ENCODE assay signal across 24 cellular contexts in genomic region chr12:113726254-113726819, GRCh38.
DNase-seq lines count a peak whose midpoint lies in the region; ATAC-seq, FAIRE-seq and TF ChIP-seq lines count a peak whose summit lies in the region.
"Had no signal": no experiment of that assay in that cellular context is flagged by ENCODE, and none has a peak within 500 bp of the region (broad histone marks: within the 10 kb centered on the region; RNA-seq: fewer than 3 reads in every experiment).

No MANE protein-coding gene starts in this region.

- CTCF ChIA-PET in Caco-2 (lab: Charles Lee) (no interaction called here), H1 (lab: Charles Lee; ENCODE audit: partially characterized antibody) (no interaction called here)

- no peak overlapping the region for H4K8ac ChIP-seq in H1 (ENCODE audit: extremely low read depth, insufficient read depth, low read length)
- H4K8ac ChIP-seq in H9 (replicated peaks; ENCODE audit: insufficient read length, low read depth, low read length) = no peak overlapping the region

- POLR2A ChIA-PET in Caco-2 (lab: Charles Lee) = no interaction called here
- POLR2A ChIA-PET in H1 (lab: Charles Lee; ENCODE audit: partially characterized antibody) = no interaction called here

- no peak for FAIRE-seq in H1 (lab: Jason Lieb, UNC)
- FAIRE-seq: A549, GM12891, GM18507 had no signal

- no peak overlapping the region for H3K9ac ChIP-seq in H1 (replicated peaks in 1 of 4; ENCODE audit: extremely low read depth in 1 of 4, low read depth in 3 of 4, low read length in 3 of 4)
- H3K9ac ChIP-seq in H9 (ENCODE audit: extremely low read depth, insufficient read length, low read length) = no peak overlapping the region
- H3K9ac ChIP-seq: BLaER1 treated with 17β-estradiol and CSF1 and Interleukin-3, amounts not matched to agents 10 nM and 100 nM had no signal

- H2BK15ac ChIP-seq in H1 (ENCODE audit: low read length) = no peak overlapping the region
- no peak overlapping the region for H2BK15ac ChIP-seq in H9 (ENCODE audit: low read depth, low read length)

- no peak overlapping the region for H2BK5ac ChIP-seq in H1 (ENCODE audit: low read depth, low read length)
- no peak overlapping the region for H2BK5ac ChIP-seq in H9 (ENCODE audit: insufficient read length, low read length)

- DNase-seq in Caco-2 = no peak
- no peak for DNase-seq in HFFc6
- DNase-seq in SJSA1 (ENCODE audit: low read depth in 1 of 2, low spot score in 2 of 2) = no peak
- DNase-seq in H1 (ENCODE audit: low read depth in 1 of 2, low spot score in 2 of 2) = no peak
- no peak for DNase-seq in NCI-H2196 (lab: John Stamatoyannopoulos, UW; ENCODE audit: unreplicated experiment)
- no peak for DNase-seq in H9
- no peak for DNase-seq in lower lobe of right lung
- DNase-seq: 8988T; ACHN; AML-193; BE2C; Calu3; CD4-positive, alpha-beta T cell; CD8-positive, alpha-beta memory T cell; DMS79 treated with DMSO at 0.1 percent for 48 hours; GF-D8; GOT3; H7 had no signal

- H3K27ac Mint-ChIP-seq in Caco-2 (ENCODE audit: unreplicated experiment) = peak overlapping the region; percentile 69
- H3K27ac Mint-ChIP-seq in HFFc6 = peak overlapping the region; percentile 87; the same call in 1 of the 2 replicates
- no peak overlapping the region for H3K27ac Mint-ChIP-seq in H9
- H3K27ac Mint-ChIP-seq: CD4-positive, alpha-beta T cell; CD8-positive, alpha-beta memory T cell had no signal

- H3K9me3 ChIP-seq in Caco-2 = peaks cover 6% of the 10 kb centered on the region; the same call in 1 of the 2 replicates
- H3K9me3 ChIP-seq in SJSA1 (replicated peaks) = no peaks in the 10 kb centered on the region; the same call in 1 of the 2 replicates
- H3K9me3 ChIP-seq in H1 (ENCODE audit: insufficient read depth in 2 of 2, low read depth in 1 of 2, low read length in 1 of 2) = 0 out of 4 replicates have a peak, but pooled peaks cover 0 to 8% of the 10 kb centered on the region in 2 experiments
- H3K9me3 ChIP-seq in H9 (ENCODE audit: control insufficient read depth, low read depth, low read length) = no peaks in the 10 kb centered on the region
- H3K9me3 ChIP-seq in lower lobe of right lung = no peaks in the 10 kb centered on the region
- H3K9me3 ChIP-seq: BE2C had no signal

- H3K27ac ChIP-seq in SJSA1 = peak overlapping the region; percentile 86
- no peak overlapping the region for H3K27ac ChIP-seq in H1 (ENCODE audit: low read depth, low read length)
- no peak overlapping the region for H3K27ac ChIP-seq in H9 (ENCODE audit: insufficient read length, low read depth, low read length)
- no peak overlapping the region for H3K27ac ChIP-seq in lower lobe of right lung
- H3K27ac ChIP-seq: BLaER1 treated with 17β-estradiol and CSF1 and Interleukin-3, amounts not matched to agents 10 nM and 100 nM had no signal

- H3K4me3 ChIP-seq in Caco-2 (ENCODE audit: low read depth, low read length) (no peak overlapping the region), SJSA1 (no peak overlapping the region), H1 (ENCODE audit: extremely low read depth in 1 of 4, insufficient read depth in 2 of 4, low read depth in 3 of 4, low read length in 4 of 4) (no peak overlapping the region), lower lobe of right lung (no peak overlapping the region)
- H3K4me3 ChIP-seq: A549; BLaER1 treated with 17β-estradiol and CSF1 and Interleukin-3, amounts not matched to agents 10 nM and 100 nM had no signal

- no peaks in the 10 kb centered on the region for H4K20me1 ChIP-seq in H1 (replicated peaks in 1 of 2; ENCODE audit: control insufficient read depth in 1 of 2, insufficient read depth in 2 of 2, low read length in 2 of 2)
- no peaks in the 10 kb centered on the region for H4K20me1 ChIP-seq in H9 (ENCODE audit: control insufficient read depth, insufficient read depth, insufficient read length)

- TF ChIP-seq CTCF in Caco-2 (IDR thresholded peaks at IDR 0.05; ENCODE audit: insufficient read depth in 1 of 2, low read depth in 1 of 2, low read length in 1 of 2, severe bottlenecking in 1 of 2, unreplicated experiment in 1 of 2) = no peak
- TF ChIP-seq CTCF in HFFc6 (IDR thresholded peaks at IDR 0.05) = no peak
- TF ChIP-seq CTCF in H1 (IDR thresholded peaks at IDR 0.05; ENCODE audit: control extremely low read depth in 1 of 3, insufficient read depth in 1 of 3, low read depth in 1 of 3, low read length in 3 of 3) = no peak
- TF ChIP-seq CTCF in H9 (conservative IDR thresholded peaks at IDR 0.05) = no peak
- TF ChIP-seq CTCF in lower lobe of right lung (IDR thresholded peaks at IDR 0.05) = no peak

- H3K4me1 Mint-ChIP-seq in Caco-2 (ENCODE audit: low read depth, unreplicated experiment) (peaks cover 18% of the 10 kb centered on the region), HFFc6 (ENCODE audit: low read depth) (peaks cover 35% of the 10 kb centered on the region), H9 (peaks cover 4 to 5% of the 10 kb centered on the region in 2 experiments; a peak in 3 of 4 replicates)
- H3K4me1 Mint-ChIP-seq: CD14-positive monocyte; CD8-positive, alpha-beta memory T cell had no signal

- no peak overlapping the region for H4K5ac ChIP-seq in H1 (ENCODE audit: insufficient read length, low read depth, low read length)
- no peak overlapping the region for H4K5ac ChIP-seq in H9 (ENCODE audit: insufficient read length, low read depth, low read length)

- H3K4me1 ChIP-seq in Caco-2 = peaks cover 20% of the 10 kb centered on the region
- peaks cover 32% of the 10 kb centered on the region for H3K4me1 ChIP-seq in SJSA1 (replicated peaks)
- H3K4me1 ChIP-seq in H1 (replicated peaks in 1 of 4; ENCODE audit: control insufficient read depth in 3 of 4, insufficient read depth in 4 of 4, low read length in 3 of 4) = no peaks in the 10 kb centered on the region
- H3K4me1 ChIP-seq in H9 (ENCODE audit: insufficient read depth, low read length) = no peaks in the 10 kb centered on the region
- no peaks in the 10 kb centered on the region for H3K4me1 ChIP-seq in lower lobe of right lung
- H3K4me1 ChIP-seq: BE2C had no signal

- TF ChIP-seq EP300 in H1 (IDR thresholded peaks at IDR 0.05; ENCODE audit: borderline replicate concordance in 1 of 2, low read depth in 2 of 2, low read length in 2 of 2) = no peak

- H2AK5ac ChIP-seq in H1 (ENCODE audit: low read depth, low read length) (0 out of 2 replicates have a peak overlapping the region, but pooled peaks have one; percentile 26), H9 (ENCODE audit: insufficient read length, low read length) (no peak overlapping the region)

- H3K18ac ChIP-seq in H1 (ENCODE audit: extremely low read depth, low read length) (no peak overlapping the region), H9 (ENCODE audit: insufficient read length, low read depth, low read length) (no peak overlapping the region)

- H3K9me3 Mint-ChIP-seq in Caco-2 (ENCODE audit: unreplicated experiment) (peaks cover 10% of the 10 kb centered on the region), HFFc6 (no peaks in the 10 kb centered on the region), H9 (no peaks in the 10 kb centered on the region)

- no peak overlapping the region for H3K14ac ChIP-seq in H1 (ENCODE audit: insufficient read length)
- H3K14ac ChIP-seq in H9 (ENCODE audit: insufficient read depth, low read length) = no peak overlapping the region

- TF ChIP-seq RAD21 in H1 (IDR thresholded peaks at IDR 0.05 in 1 of 2, conservative IDR thresholded peaks at IDR 0.05 in 1 of 2; ENCODE audit: low read depth in 2 of 2, low read length in 2 of 2) = no peak

- TF ChIP-seq POLR2A in H1 (IDR thresholded peaks at IDR 0.05; ENCODE audit: control extremely low read depth in 1 of 2, low read depth in 2 of 2, low read length in 2 of 2) = no peak

- H3K56ac ChIP-seq in H1 (replicated peaks; ENCODE audit: insufficient read length, low read depth, low read length) (no peak overlapping the region), H9 (ENCODE audit: insufficient read length, low read depth, low read length) (no peak overlapping the region)

- no peak overlapping the region for H3T11ph ChIP-seq in H9 (ENCODE audit: low read length)

- peak overlapping the region; percentile 77; the same call in 1 of the 2 replicates for H2BK12ac ChIP-seq in H1 (ENCODE audit: low read depth, low read length)
- no peak overlapping the region for H2BK12ac ChIP-seq in H9 (ENCODE audit: insufficient read length, low read depth, low read length)

- H3K36me3 ChIP-seq in Caco-2 (ENCODE audit: control insufficient read depth, insufficient read depth, low read length) (no peaks in the 10 kb centered on the region), SJSA1 (no peaks in the 10 kb centered on the region), H1 (ENCODE audit: control insufficient read depth in 2 of 4, insufficient read depth in 4 of 4, low read length in 3 of 4) (no peaks in the 10 kb centered on the region), lower lobe of right lung (no peaks in the 10 kb centered on the region)
- H3K36me3 ChIP-seq: BE2C; BLaER1 treated with 17β-estradiol and CSF1 and Interleukin-3, amounts not matched to agents 10 nM and 100 nM had no signal

- H3K4me3 Mint-ChIP-seq in Caco-2 (ENCODE audit: unreplicated experiment) (no peak overlapping the region), HFFc6 (no peak overlapping the region), H9 (no peak overlapping the region)
- H3K4me3 Mint-ChIP-seq: CD14-positive monocyte; CD4-positive, alpha-beta T cell; CD8-positive, alpha-beta memory T cell had no signal

- H3K23ac ChIP-seq in H1 (ENCODE audit: insufficient read length) = no peak overlapping the region
- no peak overlapping the region for H3K23ac ChIP-seq in H9 (ENCODE audit: insufficient read length, low read depth, low read length)

- H3K27me3 Mint-ChIP-seq in Caco-2 (ENCODE audit: insufficient read depth, unreplicated experiment) (no peaks in the 10 kb centered on the region), HFFc6 (ENCODE audit: insufficient read depth) (peaks cover 2% of the 10 kb centered on the region), H9 (ENCODE audit: low read depth) (peaks cover 41% of the 10 kb centered on the region)

- intact Hi-C loops in Caco-2 (cut with micrococcal nuclease; ENCODE audit: unreplicated experiment) (loop anchor here (5.0 kb wide), 2 partner anchors 41 to 264 kb away; no protein-coding TSS in a partner anchor), lower lobe of right lung (cut with DNase I) (no loop called here)

- H3K79me1 ChIP-seq in H1 (ENCODE audit: low read depth, low read length) (no peaks in the 10 kb centered on the region), H9 (ENCODE audit: insufficient read depth, low read depth, low read length, poor library complexity, severe bottlenecking) (no peaks in the 10 kb centered on the region)

- H2BK120ac ChIP-seq in H1 (replicated peaks; ENCODE audit: low read depth, low read length) = no peak overlapping the region
- no peak overlapping the region for H2BK120ac ChIP-seq in H9 (ENCODE audit: low read depth, low read length, poor library complexity, severe bottlenecking)

- no peaks in the 10 kb centered on the region for H3K79me2 ChIP-seq in H1 (ENCODE audit: control insufficient read depth in 1 of 2, insufficient read depth in 2 of 2, low read length in 2 of 2)
- H3K79me2 ChIP-seq in H9 (ENCODE audit: insufficient read depth, low read length) = no peaks in the 10 kb centered on the region

- WGBS in H1 (ENCODE audit: extremely low coverage in 1 of 2, insufficient coverage in 1 of 2, insufficient read length in 1 of 2, insufficient replicate concordance in 2 of 2, low coverage in 1 of 2, low lambda C conversion rate in 2 of 2, missing lambda C conversion rate in 1 of 2), 2 experiments = 83% methylated on average over 6 of the region's 6 CpGs; no CpG with 5 or more reads in 1 of the 2 experiments
- WGBS in H9 (ENCODE audit: extremely low coverage, insufficient read length, low lambda C conversion rate) = no CpG with 5 or more reads among the region's 6 CpGs

- H3K4me2 ChIP-seq in H1 (ENCODE audit: insufficient read depth in 1 of 2, low read depth in 2 of 2, low read length in 2 of 2) (no peak overlapping the region), H9 (ENCODE audit: insufficient read depth, insufficient read length, low read length) (no peak overlapping the region)

- no peak overlapping the region for H4K91ac ChIP-seq in H1 (replicated peaks; ENCODE audit: insufficient read length, low read length)
- no peak overlapping the region for H4K91ac ChIP-seq in H9 (ENCODE audit: insufficient read length, low read depth, low read length)

- H3K27me3 ChIP-seq in Caco-2 (replicated peaks; ENCODE audit: control insufficient read depth, insufficient read depth, low read length) (no peaks in the 10 kb centered on the region), SJSA1 (replicated peaks) (no peaks in the 10 kb centered on the region), H1 (replicated peaks in 1 of 4; ENCODE audit: control insufficient read depth in 3 of 4, extremely low read depth in 1 of 4, insufficient read depth in 3 of 4, low read length in 3 of 4) (no peaks in the 10 kb centered on the region; a peak in 1 of 7 replicates), H9 (ENCODE audit: insufficient read depth, low read length) (no peaks in the 10 kb centered on the region), lower lobe of right lung (ENCODE audit: low read depth) (peaks cover 11% of the 10 kb centered on the region)
- H3K27me3 ChIP-seq: BLaER1 treated with 17β-estradiol and CSF1 and Interleukin-3, amounts not matched to agents 10 nM and 100 nM had no signal

- no peaks in the 10 kb centered on the region; the same call in 1 of the 2 replicates for H3K23me2 ChIP-seq in H1 (ENCODE audit: low read depth, low read length)
- H3K23me2 ChIP-seq in H9 (ENCODE audit: insufficient read length, low read depth, low read length, poor library complexity, severe bottlenecking) = no peaks in the 10 kb centered on the region

- no TSS peak for BruUV-seq in Caco-2 (replicated peaks; lab: Mats Ljungman, UMichigan)

- no peak for ATAC-seq in lower lobe of right lung
- ATAC-seq: A549, HCT116 had no signal

- H3K36me3 Mint-ChIP-seq in Caco-2 (ENCODE audit: insufficient read depth, unreplicated experiment) (peaks cover 10% of the 10 kb centered on the region), HFFc6 (ENCODE audit: low read depth) (no peaks in the 10 kb centered on the region), H9 (ENCODE audit: insufficient read depth in 1 of 3, low read depth in 3 of 3) (no peaks in the 10 kb centered on the region)
- H3K36me3 Mint-ChIP-seq: CD14-positive monocyte; CD8-positive, alpha-beta memory T cell had no signal

- no peak overlapping the region for H2AFZ ChIP-seq in H1 (ENCODE audit: low read length)
- no peak overlapping the region for H2AFZ ChIP-seq in H9 (ENCODE audit: low read length)

- H3K4ac ChIP-seq in H1 (replicated peaks; ENCODE audit: insufficient read length, low read depth, low read length) (peak overlapping the region; percentile 32), H9 (ENCODE audit: low read depth, low read length) (no peak overlapping the region)

- H2BK20ac ChIP-seq in H1 (ENCODE audit: low read length) = no peak overlapping the region
- H2BK20ac ChIP-seq in H9 (ENCODE audit: low read depth, low read length, poor library complexity, severe bottlenecking) = no peak overlapping the region

Comparison
In these comparisons a context has a peak if more than half of its experiments do, and no peak if none do; other contexts are left out.
1. H3K27ac Mint-ChIP-seq: peak in Caco-2 (single experiment) and HFFc6 (single experiment); none in H9 (0 of 3).